In genomic region chr3:42115946-42116345, GRCh38 we compare ENCODE assay signal across 14 cellular contexts.
"Had no signal": no experiment of that assay in that cellular context is flagged by ENCODE, and none has a peak within 500 bp of the region (broad histone marks: within the 10 kb centered on the region; RNA-seq: fewer than 3 reads in every experiment).

No MANE protein-coding gene starts in this region.

- H3K27ac ChIP-seq: prostate gland, stomach had no signal

- H3K36me3 ChIP-seq: prostate gland, stomach had no signal

- H3K9me3 Mint-ChIP-seq: activated CD4-positive, alpha-beta T cell treated with anti-CD3 and anti-CD28 coated beads, Interleukin-2, amount 10 ng/mL, durations not matched to agents 24 days and 14 days; activated naive CD8-positive, alpha-beta T cell treated with anti-CD3 and anti-CD28 coated beads, Interleukin-2, amount 50 U/mL, for 24 hours had no signal

- H3K4me3 Mint-ChIP-seq: activated CD4-positive, alpha-beta T cell treated with anti-CD3 and anti-CD28 coated beads, Interleukin-2, amount 10 ng/mL, durations not matched to agents 24 days and 14 days; activated CD8-positive, alpha-beta T cell treated with anti-CD3 and anti-CD28 coated beads, Interleukin-2, amount 10 ng/mL, durations not matched to agents 7 days and 5 days; activated naive CD8-positive, alpha-beta T cell treated with anti-CD3 and anti-CD28 coated beads, Interleukin-2, amount 50 U/mL, for 24 hours had no signal

- H3K27me3 Mint-ChIP-seq: activated CD4-positive, alpha-beta T cell treated with anti-CD3 and anti-CD28 coated beads, Interleukin-2, amount 10 ng/mL, durations not matched to agents 24 days and 14 days; activated naive CD8-positive, alpha-beta T cell treated with anti-CD3 and anti-CD28 coated beads, Interleukin-2, amount 50 U/mL, for 24 hours had no signal

- H3K27me3 ChIP-seq: stomach had no signal

- ATAC-seq: activated CD8-positive, alpha-beta T cell treated with anti-CD3 and anti-CD28 coated beads, Interleukin-2, amount 10 ng/mL, durations not matched to agents 7 days and 5 days; activated naive CD8-positive, alpha-beta T cell treated with anti-CD3 and anti-CD28 coated beads, Interleukin-2, amount 50 U/mL, for 24 hours; sciatic nerve had no signal

- H3K4me3 ChIP-seq: prostate gland, stomach had no signal

- DNase-seq: activated CD4-positive, alpha-beta T cell treated with anti-CD3 and anti-CD28 coated beads, Interleukin-2, amount 10 ng/mL, durations not matched to agents 24 days and 14 days; activated CD4-positive, CD25-positive, alpha-beta regulatory T cell; activated CD8-positive, alpha-beta memory T cell treated with anti-CD3 and anti-CD28 coated beads, Interleukin-2, amount 50 U/mL, for 4 hours; activated CD8-positive, alpha-beta T cell treated with anti-CD3 and anti-CD28 coated beads, Interleukin-2, amount 10 ng/mL, durations not matched to agents 7 days and 5 days; activated naive CD4-positive, alpha-beta T cell; activated naive CD8-positive, alpha-beta T cell treated with anti-CD3 and anti-CD28 coated beads, Interleukin-2, amount 50 U/mL, for 24 hours; activated T-cell treated with anti-CD3 and anti-CD28 coated beads, Interleukin-2, amount 50 U/mL, for 48 hours; aorta; hippocampal formation; kidney; stimulated activated CD4-positive, alpha-beta T cell treated with anti-CD3 and anti-CD28 coated beads, Interleukin-1b, Interleukin-23, amount 100 ng/mL, for 48 hours; stomach had no signal

- H3K9me3 ChIP-seq: prostate gland, stomach had no signal

- H3K27ac Mint-ChIP-seq: activated CD4-positive, alpha-beta T cell treated with anti-CD3 and anti-CD28 coated beads, Interleukin-2, amount 10 ng/mL, durations not matched to agents 24 days and 14 days; activated CD8-positive, alpha-beta T cell treated with anti-CD3 and anti-CD28 coated beads, Interleukin-2, amount 10 ng/mL, durations not matched to agents 7 days and 5 days; activated naive CD8-positive, alpha-beta T cell treated with anti-CD3 and anti-CD28 coated beads, Interleukin-2, amount 50 U/mL, for 24 hours had no signal
